ENCODE assay signal across 8 cellular contexts in genomic region chr1:43763497-43763973, GRCh38. TPM values are rescaled to one million over a fixed set of nuclear protein-coding genes. Genes with fewer than 3 reads are reported as not detected.
DNase-seq lines count a peak whose midpoint lies in the region; ATAC-seq lines count a peak whose summit lies in the region.

No MANE protein-coding gene starts in this region.

- H3K4me3 ChIP-seq in SK-N-MC, result peak overlapping the region; percentile 16

- peaks cover 2% of the 10 kb centered on the region for H3K4me1 Mint-ChIP-seq in activated naive CD8-positive, alpha-beta T cell treated with anti-CD3 and anti-CD28 coated beads, Interleukin-2, amount 10 ng/mL, durations not matched to agents 7 days and 5 days

- no peaks in the 10 kb centered on the region for H3K9me3 Mint-ChIP-seq in activated naive CD8-positive, alpha-beta T cell treated with anti-CD3 and anti-CD28 coated beads, Interleukin-2, amount 10 ng/mL, durations not matched to agents 7 days and 5 days

- POLR2A ChIA-PET in activated naive CD8-positive, alpha-beta T cell treated with anti-CD3 and anti-CD28 coated beads, Interleukin-2, amount 10 ng/mL, durations not matched to agents 7 days and 5 days (lab: Charles Lee), result interaction anchor here (0.5 to 2.2 kb wide), 2 partner anchors 171 to 178 kb away, joined by 9 to 10 read pairs; no protein-coding TSS in a partner anchor

- no peaks in the 10 kb centered on the region for H3K36me3 Mint-ChIP-seq in activated naive CD8-positive, alpha-beta T cell treated with anti-CD3 and anti-CD28 coated beads, Interleukin-2, amount 10 ng/mL, durations not matched to agents 7 days and 5 days

- H3K27ac Mint-ChIP-seq in activated naive CD8-positive, alpha-beta T cell treated with anti-CD3 and anti-CD28 coated beads, Interleukin-2, amount 10 ng/mL, durations not matched to agents 7 days and 5 days, result no peak overlapping the region

- DNase-seq in GM04503 (ENCODE audit: low read depth) (peak; percentile 57), NCI-H1092 treated with DMSO at 0.1 percent for 48 hours (lab: John Stamatoyannopoulos, UW) (peak; percentile 94), SK-N-MC (ENCODE audit: low read depth, low spot score) (peak; percentile 95), Right ventricle myocardium superior (peak; percentile 42), posterior cingulate gyrus (peak in 7 of 10 donors; percentile 22 to 92 (median 66))
- DNase-seq in activated naive CD8-positive, alpha-beta T cell treated with anti-CD3 and anti-CD28 coated beads, Interleukin-2, amount 10 ng/mL, durations not matched to agents 7 days and 5 days, result peak; percentile 36

- peak; percentile 77 for ATAC-seq in activated naive CD8-positive, alpha-beta T cell treated with anti-CD3 and anti-CD28 coated beads, Interleukin-2, amount 10 ng/mL, durations not matched to agents 7 days and 5 days (ENCODE audit: low read depth)
- ATAC-seq in Right ventricle myocardium superior (ENCODE audit: poor library complexity), result peak; percentile 96
- no peak for ATAC-seq in GM21576 (IDR thresholded peaks at IDR 0.05; ENCODE audit: unreplicated experiment)
- no peak for ATAC-seq in GM18511 (IDR thresholded peaks at IDR 0.05; ENCODE audit: unreplicated experiment)

- intact Hi-C loops in Right ventricle myocardium superior (cut with DNase I), result loop anchor here (10.0 kb wide), 1 partner anchor 271 kb away; the partner anchor contains the start of gene SLC6A9
- intact Hi-C loops in posterior cingulate gyrus (cut with DNase I), result loop anchor here (1.0 to 10.0 kb wide), 3 partner anchors 171 to 274 kb away; partner anchors contain the start of gene PTPRF

- H3K9ac ChIP-seq in SK-N-MC (ENCODE audit: insufficient read length), result peak overlapping the region; percentile 67

- no peaks in the 10 kb centered on the region for H3K27me3 Mint-ChIP-seq in activated naive CD8-positive, alpha-beta T cell treated with anti-CD3 and anti-CD28 coated beads, Interleukin-2, amount 10 ng/mL, durations not matched to agents 7 days and 5 days

- H3K27ac ChIP-seq in SK-N-MC, result peak overlapping the region; percentile 98

- no peaks in the 10 kb centered on the region for H3K36me3 ChIP-seq in SK-N-MC (ENCODE audit: insufficient read depth, low read length)

- no peak overlapping the region for H3K4me3 Mint-ChIP-seq in activated naive CD8-positive, alpha-beta T cell treated with anti-CD3 and anti-CD28 coated beads, Interleukin-2, amount 10 ng/mL, durations not matched to agents 7 days and 5 days

- H3K9me3 ChIP-seq in SK-N-MC (ENCODE audit: low read depth, low read length), result no peaks in the 10 kb centered on the region

RNA-seq across cellular contexts. Expression of gene ST3GAL3, which starts 56.2 kb away (rescaled TPM):
- 10 to 100 TPM; 20.8 TPM for total RNA-seq in activated naive CD8-positive, alpha-beta T cell treated with anti-CD3 and anti-CD28 coated beads, Interleukin-2, amount 10 ng/mL, durations not matched to agents 7 days and 5 days
- 24.2 TPM for total RNA-seq in Right ventricle myocardium superior

Comparison
In these comparisons a context has a peak if more than half of its experiments do, and no peak if none do; other contexts are left out.
1. DNase-seq: peak in every context shown above with its lines; median percentile 95 in SK-N-MC; 94 in NCI-H1092 treated with DMSO at 0.1 percent for 48 hours; 66 in posterior cingulate gyrus; 57 in GM04503; 42 in Right ventricle myocardium superior; 36 in activated naive CD8-positive, alpha-beta T cell treated with anti-CD3 and anti-CD28 coated beads, Interleukin-2, amount 10 ng/mL, durations not matched to agents 7 days and 5 days.
2. ATAC-seq: peak in activated naive CD8-positive, alpha-beta T cell treated with anti-CD3 and anti-CD28 coated beads, Interleukin-2, amount 10 ng/mL, durations not matched to agents 7 days and 5 days (single experiment) and Right ventricle myocardium superior (single experiment); none in GM21576 (single experiment) and GM18511 (single experiment).